ENCODE assay signal across 22 cellular contexts in genomic region chr1:74703386-74704182, GRCh38. TPM values are rescaled to one million over a fixed set of nuclear protein-coding genes. Genes with fewer than 3 reads are reported as not detected.
"Had no signal": no experiment of that assay in that cellular context is flagged by ENCODE, and none has a peak within 500 bp of the region (broad histone marks: within the 10 kb centered on the region; RNA-seq: fewer than 3 reads in every experiment).

No MANE protein-coding gene starts in this region.

- H3K9me3 Mint-ChIP-seq: activated naive CD4-positive, alpha-beta T cell treated with anti-CD3 and anti-CD28 coated beads, Interleukin-2, amount 50 U/mL, for 24 hours; activated T-cell treated with anti-CD3 and anti-CD28 coated beads, Interleukin-2, amount 50 U/mL, for 24 hours; activated T-helper 1 cell treated with anti-CD3 and anti-CD28 coated beads, Interleukin-12 subunit alpha, Interleukin-12 subunit beta, Interleukin-2, Interleukin-4 antibody, amounts not matched to agents 30 ng/mL and 10 ng/mL and 1 ng/mL, durations not matched to agents 14 hours and 24 hours and 36 hours; T-helper 1 cell treated with Interleukin-12 subunit alpha and Interleukin-12 subunit beta and Interleukin-4 antibody, amounts not matched to agents 30 μg/mL and 1 μg/mL, for 36 hours had no signal

- H3K27ac ChIP-seq: breast epithelium, PC-9 had no signal

- H2AFZ ChIP-seq: PC-9 had no signal

- H3K27me3 ChIP-seq: breast epithelium, MG63 had no signal

- H3K27me3 Mint-ChIP-seq: activated CD8-positive, alpha-beta memory T cell treated with anti-CD3 and anti-CD28 coated beads, Interleukin-2, amount 10 ng/mL, durations not matched to agents 7 days and 5 days; activated naive CD4-positive, alpha-beta T cell treated with anti-CD3 and anti-CD28 coated beads, Interleukin-2, amount 50 U/mL, for 24 hours; activated T-cell treated with anti-CD3 and anti-CD28 coated beads, Interleukin-2, amount 50 U/mL, for 24 hours had no signal

- H3K4me3 ChIP-seq: breast epithelium, MG63, PC-9 had no signal

- H3K4me2 ChIP-seq: PC-9 had no signal

- H3K36me3 ChIP-seq: breast epithelium had no signal

- H3K4me3 Mint-ChIP-seq: activated CD8-positive, alpha-beta memory T cell treated with anti-CD3 and anti-CD28 coated beads, Interleukin-2, amount 10 ng/mL, durations not matched to agents 7 days and 5 days; activated naive CD4-positive, alpha-beta T cell treated with anti-CD3 and anti-CD28 coated beads, Interleukin-2, amount 50 U/mL, for 24 hours; activated T-cell treated with anti-CD3 and anti-CD28 coated beads, Interleukin-2, amount 50 U/mL, for 24 hours; activated T-helper 1 cell treated with anti-CD3 and anti-CD28 coated beads, Interleukin-12 subunit alpha, Interleukin-12 subunit beta, Interleukin-2, Interleukin-4 antibody, amounts not matched to agents 30 ng/mL and 10 ng/mL and 1 ng/mL, durations not matched to agents 14 hours and 24 hours and 36 hours; T-helper 1 cell treated with Interleukin-12 subunit alpha and Interleukin-12 subunit beta and Interleukin-4 antibody, amounts not matched to agents 30 μg/mL and 1 μg/mL, for 36 hours had no signal

- ATAC-seq: activated CD4-positive, CD25-positive, alpha-beta regulatory T cell treated with anti-CD3 and anti-CD28 coated beads, Interleukin-2, amount 50 U/mL, for 24 hours; activated CD8-positive, alpha-beta memory T cell treated with anti-CD3 and anti-CD28 coated beads, Interleukin-2, amount 10 ng/mL, durations not matched to agents 7 days and 5 days had no signal

- H3K9me3 ChIP-seq: breast epithelium, MG63 had no signal

- H3K4me1 ChIP-seq: breast epithelium had no signal

- DNase-seq: activated CD4-positive, alpha-beta T cell treated with anti-CD3 and anti-CD28 coated beads for 4 hours; activated CD4-positive, alpha-beta T cell treated with anti-CD3 and anti-CD28 coated beads, Interleukin-2, amount 50 U/mL, for 48 hours; activated CD8-positive, alpha-beta memory T cell treated with anti-CD3 and anti-CD28 coated beads, Interleukin-2, amount 10 ng/mL, durations not matched to agents 7 days and 5 days; activated effector memory CD4-positive, alpha-beta T cell treated with Interleukin-2 at 50 U/mL for 16 hours; activated naive CD4-positive, alpha-beta T cell; activated T-cell treated with anti-CD3 and anti-CD28 coated beads, Interleukin-2, amount 50 U/mL, for 24 hours; aorta; central memory CD4-positive, alpha-beta T cell; MG63; NCI-H1092 treated with DMSO at 0.1 percent for 48 hours; NCI-H1417 treated with DMSO at 0.1 percent for 48 hours; NCI-H1694; NCI-H2081; NCI-H524; PC-9; SHP77 treated with DMSO at 0.1 percent for 48 hours had no signal

- H3K4me1 Mint-ChIP-seq: activated naive CD4-positive, alpha-beta T cell treated with anti-CD3 and anti-CD28 coated beads, Interleukin-2, amount 50 U/mL, for 24 hours had no signal

- H3K27ac Mint-ChIP-seq: activated CD8-positive, alpha-beta memory T cell treated with anti-CD3 and anti-CD28 coated beads, Interleukin-2, amount 10 ng/mL, durations not matched to agents 7 days and 5 days; activated naive CD4-positive, alpha-beta T cell treated with anti-CD3 and anti-CD28 coated beads, Interleukin-2, amount 50 U/mL, for 24 hours; activated T-cell treated with anti-CD3 and anti-CD28 coated beads, Interleukin-2, amount 50 U/mL, for 24 hours; activated T-helper 1 cell treated with anti-CD3 and anti-CD28 coated beads, Interleukin-12 subunit alpha, Interleukin-12 subunit beta, Interleukin-2, Interleukin-4 antibody, amounts not matched to agents 30 ng/mL and 10 ng/mL and 1 ng/mL, durations not matched to agents 14 hours and 24 hours and 36 hours; T-helper 1 cell treated with Interleukin-12 subunit alpha and Interleukin-12 subunit beta and Interleukin-4 antibody, amounts not matched to agents 30 μg/mL and 1 μg/mL, for 36 hours had no signal

RNA-seq across cellular contexts. Expression of gene ERICH3, which starts 30.0 kb away (rescaled TPM):
- total RNA-seq: activated T-helper 1 cell treated with anti-CD3 and anti-CD28 coated beads, Interleukin-12 subunit alpha, Interleukin-12 subunit beta, Interleukin-2, Interleukin-4 antibody, amounts not matched to agents 30 ng/mL and 10 ng/mL and 1 ng/mL, durations not matched to agents 14 hours and 24 hours and 36 hours; PC-9; SK-MEL-5 had no signal
